Comparison of ENCODE assay signal across 8 cellular contexts in the genomic region with DNA sequence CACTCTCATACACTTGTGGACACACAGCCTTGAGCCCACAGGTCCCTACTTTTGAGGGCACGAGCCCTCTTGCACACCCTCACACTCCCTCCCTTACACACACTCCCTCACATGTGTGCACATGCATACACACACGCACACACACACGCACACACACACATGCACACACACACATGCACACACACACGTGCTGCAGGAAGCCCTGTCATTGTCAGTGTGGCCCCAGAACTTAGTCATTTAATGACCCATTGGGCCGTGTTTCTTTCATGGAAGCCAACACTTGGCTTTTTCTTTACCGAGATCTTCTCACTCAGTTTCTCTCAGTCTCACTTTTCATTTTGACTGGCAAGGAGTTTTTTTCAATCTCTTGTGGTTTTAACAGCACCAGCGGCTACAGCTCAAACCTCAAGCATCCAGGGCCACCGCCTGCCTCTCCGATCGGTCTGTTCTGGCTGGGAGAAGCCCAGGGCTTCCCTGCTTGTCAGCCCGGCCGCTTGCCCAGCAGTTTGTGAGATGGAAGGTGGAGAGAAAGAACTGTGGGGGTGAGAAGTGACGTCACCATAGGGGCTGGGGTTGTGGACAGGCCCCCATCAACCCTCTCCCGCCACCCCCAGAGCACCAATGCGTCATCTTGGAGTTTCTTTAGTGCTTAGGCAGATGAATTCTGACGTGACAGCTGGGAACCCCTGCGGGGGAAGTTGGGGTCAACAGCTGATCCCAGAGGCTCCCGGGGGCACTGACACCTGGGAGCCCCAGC. TPM values are rescaled to one million over a fixed set of nuclear protein-coding genes. Genes with fewer than 3 reads are reported as not detected.
A peak's percentile ranks its signal among the peaks of the same experiment; 100 is the strongest.
DNase-seq lines count a peak whose midpoint lies in the region; ATAC-seq and TF ChIP-seq lines count a peak whose summit lies in the region.

No MANE protein-coding gene starts in this region.

- CTCF ChIA-PET in GM10248 (lab: Yijun Ruan, JAX) = interaction anchor here (1.0 to 2.9 kb wide), 6 partner anchors 10 to 47 kb away, joined by 3 to 12 read pairs (median 6); no protein-coding TSS in a partner anchor

- H3K27me3 ChIP-seq in SJCRH30 (peaks cover 9% of the 10 kb centered on the region; the same call in 1 of the 2 replicates), esophagus muscularis mucosa (peaks cover 0 to 20% (median 0%) of the 10 kb centered on the region in 4 donors)

- H3K9me3 ChIP-seq in SJCRH30 (replicated peaks) (no peaks in the 10 kb centered on the region), esophagus muscularis mucosa (no peaks in the 10 kb centered on the region)

- POLR2A ChIA-PET in GM10248 (lab: Yijun Ruan, JAX) = interaction anchor here (0.9 to 2.9 kb wide), 5 partner anchors 21 to 140 kb away, joined by 3 to 8 read pairs (median 4); partner anchors contain the start of gene MIIP

- 71% methylated on average over 16 of the region's 18 CpGs for WGBS in esophagus muscularis mucosa

- DNase-seq in GM10248 (ENCODE audit: extremely low spot score) = peak; percentile 76
- peak; percentile 44 to 54 for DNase-seq in SJCRH30
- DNase-seq in glomerular visceral epithelial cell (ENCODE audit: extremely low spot score) = peak; percentile 56
- DNase-seq in NCI-H82 (lab: John Stamatoyannopoulos, UW) = no peak
- DNase-seq in esophagus muscularis mucosa (ENCODE audit: extremely low spot score) = no peak
- no peak for DNase-seq in SKM-1 (lab: John Stamatoyannopoulos, UW; ENCODE audit: unreplicated experiment)
- DNase-seq in A172 (ENCODE audit: low spot score) = no peak

- H3K36me3 ChIP-seq in SJCRH30 (no peaks in the 10 kb centered on the region), esophagus muscularis mucosa (no peaks in the 10 kb centered on the region)

- intact Hi-C loops in esophagus muscularis mucosa (cut with DNase I) = no loop called here

- no peak for TF ChIP-seq CTCF in GM10248 (IDR thresholded peaks at IDR 0.05; ENCODE audit: control extremely low read depth, extremely low read depth, low read depth, missing control alignments)
- TF ChIP-seq CTCF in esophagus muscularis mucosa (IDR thresholded peaks at IDR 0.05) = no peak

- ATAC-seq in GM21723 (IDR thresholded peaks at IDR 0.05; ENCODE audit: unreplicated experiment) = peak; percentile 36

- TF ChIP-seq EP300 in esophagus muscularis mucosa (IDR thresholded peaks at IDR 0.05) = no peak

- H3K27ac ChIP-seq in SJCRH30 = no peak overlapping the region
- H3K27ac ChIP-seq in esophagus muscularis mucosa (replicated peaks in 1 of 4) = no peak overlapping the region

- H3K4me3 ChIP-seq in SJCRH30 (no peak overlapping the region), esophagus muscularis mucosa (no peak overlapping the region)

- TF ChIP-seq POLR2A in esophagus muscularis mucosa (IDR thresholded peaks at IDR 0.05; ENCODE audit: low read depth) = no peak

- H3K4me1 ChIP-seq in SJCRH30 = peaks cover 34% of the 10 kb centered on the region
- H3K4me1 ChIP-seq in esophagus muscularis mucosa = peaks cover 6 to 12% (median 7%) of the 10 kb centered on the region in 4 donors

RNA-seq across cellular contexts. Expression of gene TNFRSF8, which starts 15.8 kb away (rescaled TPM):
- 0.32 and 0.43 TPM in 2 replicates for total RNA-seq in SJCRH30 (2014; rRNA removed; shearing (Covaris generic))
- 1 to 10 TPM in 3 of 4 donors, under 1 TPM in 1; 0.83 to 2.8 (median 2.3) TPM for total RNA-seq in esophagus muscularis mucosa
- 0.38 TPM in 1 of 2 replicates, not detected in the other for total RNA-seq in A172 (2014; rRNA removed; shearing (Covaris generic))

RNA-seq across cellular contexts. Expression of gene MIIP, which starts 28.0 kb away (rescaled TPM):
- total RNA-seq in SJCRH30 (2014; rRNA removed; shearing (Covaris generic)) = 30.3 and 33.2 TPM in 2 replicates
- 10 to 100 TPM; 30.7 to 52.3 (median 39.8) TPM for total RNA-seq in esophagus muscularis mucosa
- total RNA-seq in A172 (2014; rRNA removed; shearing (Covaris generic)) = 22.8 and 41.6 TPM in 2 replicates

Comparison
In these comparisons a context has a peak if more than half of its experiments do, and no peak if none do; other contexts are left out.
1. DNase-seq: peak in GM10248 (single experiment), SJCRH30 (2 of 2) and glomerular visceral epithelial cell (single experiment); none in NCI-H82 (single experiment), esophagus muscularis mucosa (single experiment), SKM-1 (single experiment) and A172 (single experiment).